ENCODE assay signal across 8 cellular contexts in the genomic region with DNA sequence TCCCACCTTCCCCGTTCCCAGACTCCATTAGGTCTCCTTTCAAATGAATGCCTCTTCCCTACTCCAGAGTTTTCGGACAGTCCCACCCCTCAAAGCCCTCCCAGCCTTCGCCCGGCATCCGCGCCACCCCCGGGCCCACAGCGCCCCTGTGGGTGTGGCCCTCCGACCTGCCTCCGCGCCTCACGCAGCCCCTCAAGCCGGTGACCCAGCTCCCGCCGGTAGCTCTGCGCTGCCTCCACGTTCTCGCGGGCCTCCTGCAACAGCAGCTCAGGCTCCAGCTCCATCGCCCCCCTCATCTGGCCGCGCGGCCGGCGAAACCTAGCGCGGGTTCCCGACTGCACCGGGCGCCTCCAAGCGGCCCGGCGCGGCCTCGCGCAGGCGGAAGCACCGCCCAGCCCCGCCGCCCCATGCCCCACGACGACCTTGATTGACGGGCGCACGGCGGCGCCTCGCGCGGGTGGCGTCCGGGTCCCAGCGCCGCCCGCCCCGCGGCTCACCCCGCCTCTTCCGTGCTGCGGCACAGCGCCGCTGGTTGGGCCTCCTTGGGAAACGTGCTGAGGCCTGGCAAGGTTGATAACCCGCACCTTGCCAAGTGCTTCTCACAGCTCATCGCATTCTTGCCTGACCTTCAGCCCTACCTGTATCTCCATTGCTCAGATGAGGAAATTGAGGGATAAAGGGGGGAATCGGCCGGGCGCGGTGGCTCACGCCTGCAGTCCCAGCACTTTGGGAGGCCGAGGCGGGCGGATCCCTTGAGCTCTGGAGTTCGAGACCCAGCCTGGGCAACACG. TPM values are rescaled to one million over a fixed set of nuclear protein-coding genes. Genes with fewer than 3 reads are reported as not detected.
DNase-seq lines count a peak whose midpoint lies in the region; ATAC-seq and TF ChIP-seq lines count a peak whose summit lies in the region.

CRLF3 (minus strand) TSS at position 337 of the 790 bp plus-strand sequence; CDS start at position 296, 41 bp downstream.

- H3K9me3 ChIP-seq in osteoblast (ENCODE audit: low read depth, low read length) (no peaks in the 10 kb centered on the region), testis (no peaks in the 10 kb centered on the region)

- H3K27me3 Mint-ChIP-seq in activated naive CD4-positive, alpha-beta T cell treated with anti-CD3 and anti-CD28 coated beads, Interleukin-2, amount 50 U/mL, for 24 hours: no peaks in the 10 kb centered on the region

- no peaks in the 10 kb centered on the region for H3K36me3 ChIP-seq in osteoblast (ENCODE audit: insufficient read depth, low read length)
- H3K36me3 ChIP-seq in testis (ENCODE audit: low read depth, missing control alignments): no peaks in the 10 kb centered on the region

- peak within 1 kb of the TSS; percentile 98 for H2AFZ ChIP-seq in osteoblast (ENCODE audit: low read length)

- no peaks in the 10 kb centered on the region for H4K20me1 ChIP-seq in osteoblast (ENCODE audit: insufficient read depth, low read length)

- H3K4me1 Mint-ChIP-seq in activated naive CD4-positive, alpha-beta T cell treated with anti-CD3 and anti-CD28 coated beads, Interleukin-2, amount 50 U/mL, for 24 hours: peaks cover 41% of the 10 kb centered on the region

- no peaks in the 10 kb centered on the region for H3K9me3 Mint-ChIP-seq in activated naive CD4-positive, alpha-beta T cell treated with anti-CD3 and anti-CD28 coated beads, Interleukin-2, amount 50 U/mL, for 24 hours

- peak within 1 kb of the TSS; percentile 96 for H3K27ac Mint-ChIP-seq in activated naive CD4-positive, alpha-beta T cell treated with anti-CD3 and anti-CD28 coated beads, Interleukin-2, amount 50 U/mL, for 24 hours

- peak; percentile 88 for ATAC-seq in HG02588 (IDR thresholded peaks at IDR 0.05; ENCODE audit: unreplicated experiment)
- peak; percentile 96 for ATAC-seq in SK-N-SH treated with all-trans-retinoic acid at 6 μM for 48 hours

- no peak for TF ChIP-seq POLR2A in testis (IDR thresholded peaks at IDR 0.05)

- H3K36me3 Mint-ChIP-seq in activated naive CD4-positive, alpha-beta T cell treated with anti-CD3 and anti-CD28 coated beads, Interleukin-2, amount 50 U/mL, for 24 hours: no peaks in the 10 kb centered on the region

- H3K4me2 ChIP-seq in osteoblast (ENCODE audit: insufficient read depth, low read length): peak within 1 kb of the TSS; percentile 92

- H3K27ac ChIP-seq in osteoblast (ENCODE audit: low read depth, low read length) (peak within 1 kb of the TSS; percentile 45), testis (peak within 1 kb of the TSS; percentile 68 to 85)

- peak within 1 kb of the TSS; percentile 96 for H3K4me3 Mint-ChIP-seq in activated naive CD4-positive, alpha-beta T cell treated with anti-CD3 and anti-CD28 coated beads, Interleukin-2, amount 50 U/mL, for 24 hours

- H3K4me3 ChIP-seq in osteoblast (ENCODE audit: insufficient read depth, low read length): peak within 1 kb of the TSS; percentile 99
- H3K4me3 ChIP-seq in testis: peak within 1 kb of the TSS; percentile 90 to 98

- TF ChIP-seq CTCF in GM10266 (IDR thresholded peaks at IDR 0.05; ENCODE audit: control insufficient read depth, insufficient read depth, low read depth, missing control alignments) (peak; percentile 48), osteoblast (IDR thresholded peaks at IDR 0.05; ENCODE audit: extremely low read depth, low read depth, low read length) (peak; percentile 20), testis (IDR thresholded peaks at IDR 0.05) (peak in 2 of 3 experiments; percentile 25 to 54)

- intact Hi-C loops in testis (cut with DNase I; ENCODE audit: low total_unique reads): no loop called here

- DNase-seq in GM10266 (ENCODE audit: extremely low spot score) (peak; percentile 97), NCI-H1092 (lab: John Stamatoyannopoulos, UW) (peak; percentile 77), glomerular visceral epithelial cell (ENCODE audit: extremely low spot score) (peak; percentile 92), osteoblast (ENCODE audit: insufficient read length, low spot score, missing footprints) (peak; percentile 99), testis (peak; percentile 91)

- H3K79me2 ChIP-seq in osteoblast (ENCODE audit: insufficient read depth, low read length): peaks cover 51% of the 10 kb centered on the region

- H3K27me3 ChIP-seq in osteoblast (ENCODE audit: insufficient read depth, low read length) (no peaks in the 10 kb centered on the region), testis (no peaks in the 10 kb centered on the region)

- H3K4me1 ChIP-seq in osteoblast (ENCODE audit: insufficient read depth, low read length) (peaks cover 14% of the 10 kb centered on the region), testis (no peaks in the 10 kb centered on the region)

- WGBS in testis, 2 donors: 0 to 8% methylated on average over 10 to 60 of the region's 75 CpGs

TF ChIP-seq in SK-N-SH treated with all-trans-retinoic acid at 6 μM for 48 hours, 23 proteins besides CTCF, POLR2A, EP300 and RAD21:
- TF ChIP-seq, protein P1, sequence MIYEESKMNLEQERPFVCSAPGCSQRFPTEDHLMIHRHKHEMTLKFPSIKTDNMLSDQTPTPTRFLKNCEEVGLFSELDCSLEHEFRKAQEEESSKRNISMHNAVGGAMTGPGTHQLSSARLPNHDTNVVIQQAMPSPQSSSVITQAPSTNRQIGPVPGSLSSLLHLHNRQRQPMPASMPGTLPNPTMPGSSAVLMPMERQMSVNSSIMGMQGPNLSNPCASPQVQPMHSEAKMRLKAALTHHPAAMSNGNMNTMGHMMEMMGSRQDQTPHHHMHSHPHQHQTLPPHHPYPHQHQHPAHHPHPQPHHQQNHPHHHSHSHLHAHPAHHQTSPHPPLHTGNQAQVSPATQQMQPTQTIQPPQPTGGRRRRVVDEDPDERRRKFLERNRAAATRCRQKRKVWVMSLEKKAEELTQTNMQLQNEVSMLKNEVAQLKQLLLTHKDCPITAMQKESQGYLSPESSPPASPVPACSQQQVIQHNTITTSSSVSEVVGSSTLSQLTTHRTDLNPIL (CRISPR knock-in tag; IDR thresholded peaks at IDR 0.05; ENCODE audit: low read depth): no peak
- TF ChIP-seq PATZ1 (CRISPR knock-in tag; IDR thresholded peaks at IDR 0.05; ENCODE audit: borderline replicate concordance) (no peak), ZNF8 (CRISPR knock-in tag; IDR thresholded peaks at IDR 0.05) (peak; percentile 51)

RNA-seq across cellular contexts. Expression of gene CRLF3, which starts in this region (rescaled TPM):
- 11.6 and 11.8 TPM in 2 replicates for total RNA-seq in osteoblast
- 10 to 100 TPM; 19.9 to 23.5 TPM for total RNA-seq in testis
- 21.8 TPM for polyA plus RNA-seq in testis (ENCODE audit: insufficient read depth, low read depth, low replicate concordance)

Comparison
In these comparisons a context has a peak if more than half of its experiments do, and no peak if none do; other contexts are left out.
1. Peak in every context shown above with its lines: DNase-seq, ATAC-seq, H3K4me3 ChIP-seq and H3K27ac ChIP-seq.